21 cellular contexts compared by ENCODE assay signal in genomic region chr2:178506524-178506923, GRCh38. TPM values are rescaled to one million over a fixed set of nuclear protein-coding genes. Genes with fewer than 3 reads are reported as not detected.
A peak's percentile ranks its signal among the peaks of the same experiment; 100 is the strongest.
DNase-seq lines count a peak whose midpoint lies in the region; ATAC-seq and TF ChIP-seq lines count a peak whose summit lies in the region.
"Had no signal": no experiment of that assay in that cellular context is flagged by ENCODE, and none has a peak within 500 bp of the region (broad histone marks: within the 10 kb centered on the region; RNA-seq: fewer than 3 reads in every experiment).

No MANE protein-coding gene starts in this region.

- H3K9me3 ChIP-seq in prostate gland, result no peaks in the 10 kb centered on the region
- H3K9me3 ChIP-seq: BE2C had no signal

- no peak overlapping the region for H3K4me3 Mint-ChIP-seq in natural killer cell
- H3K4me3 Mint-ChIP-seq in natural killer cell treated with Interleukin-12 subunit alpha and Interleukin-12 subunit beta and Interleukin-15 and Interleukin-18, amount 100 ng/mL, for 72 hours, result no peak overlapping the region
- H3K4me3 Mint-ChIP-seq: CD4-positive, CD25-positive, alpha-beta regulatory T cell had no signal

- H3K36me3 Mint-ChIP-seq in natural killer cell, result peaks cover 14% of the 10 kb centered on the region
- peaks cover 18% of the 10 kb centered on the region for H3K36me3 Mint-ChIP-seq in natural killer cell treated with Interleukin-12 subunit alpha and Interleukin-12 subunit beta and Interleukin-15 and Interleukin-18, amount 100 ng/mL, for 72 hours

- TF ChIP-seq CTCF in natural killer cell (IDR thresholded peaks at IDR 0.05) (no peak), prostate gland (IDR thresholded peaks at IDR 0.05) (no peak)

- DNase-seq in natural killer cell (no peak), left colon (no peak), mucosa of gallbladder (ENCODE audit: low spot score) (peak; percentile 34), cortex of kidney (lab: John Stamatoyannopoulos, UW) (no peak), NCI-H1092 treated with DMSO at 0.1 percent for 48 hours (lab: John Stamatoyannopoulos, UW) (no peak), prostate gland (ENCODE audit: low spot score) (no peak)
- DNase-seq in natural killer cell treated with Interleukin-12 subunit alpha and Interleukin-12 subunit beta and Interleukin-15 and Interleukin-18, amount 100 ng/mL, for 72 hours (ENCODE audit: low spot score), result no peak
- DNase-seq: 8988T; BE2C; CD4-positive, CD25-positive, alpha-beta regulatory T cell; COR-L47; DMS 273 treated with DMSO at 0.1 percent for 48 hours; DND-41; H7; NCI-H1105; NCI-H1694 treated with DMSO at 0.1 percent for 48 hours; NCI-H748 treated with DMSO at 0.1 percent for 48 hours; SIG-M5 had no signal

- no peak for TF ChIP-seq POLR2A in prostate gland (IDR thresholded peaks at IDR 0.05)

- no peaks in the 10 kb centered on the region for H3K36me3 ChIP-seq in prostate gland
- H3K36me3 ChIP-seq: BE2C had no signal

- intact Hi-C loops in natural killer cell (cut with micrococcal nuclease), result no loop called here
- intact Hi-C loops in left colon (cut with DNase I, micrococcal nuclease), result no loop called here
- intact Hi-C loops in prostate gland (cut with DNase I), result no loop called here

- ATAC-seq in natural killer cell (no peak), left colon (peak; percentile 90), HG02763 (IDR thresholded peaks at IDR 0.05; ENCODE audit: unreplicated experiment) (no peak)
- ATAC-seq in natural killer cell treated with Interleukin-12 subunit alpha and Interleukin-12 subunit beta and Interleukin-15 and Interleukin-18, amount 100 ng/mL, for 72 hours, result no peak
- ATAC-seq: K562 had no signal

- H3K27ac Mint-ChIP-seq in natural killer cell, result peak overlapping the region; percentile 22 to 60
- H3K27ac Mint-ChIP-seq in natural killer cell treated with Interleukin-12 subunit alpha and Interleukin-12 subunit beta and Interleukin-15 and Interleukin-18, amount 100 ng/mL, for 72 hours, result no peak overlapping the region

- no peaks in the 10 kb centered on the region for H3K27me3 ChIP-seq in prostate gland (replicated peaks; ENCODE audit: insufficient read depth)
- H3K27me3 ChIP-seq: BE2C had no signal

- H3K9me3 Mint-ChIP-seq in natural killer cell, result no peaks in the 10 kb centered on the region
- no peaks in the 10 kb centered on the region for H3K9me3 Mint-ChIP-seq in natural killer cell treated with Interleukin-12 subunit alpha and Interleukin-12 subunit beta and Interleukin-15 and Interleukin-18, amount 100 ng/mL, for 72 hours
- H3K9me3 Mint-ChIP-seq: CD4-positive, CD25-positive, alpha-beta regulatory T cell had no signal

- 100% methylated on average over 2 of the region's 2 CpGs for WGBS in prostate gland

- no peaks in the 10 kb centered on the region for H3K4me1 ChIP-seq in prostate gland (replicated peaks)
- H3K4me1 ChIP-seq: BE2C had no signal

- H3K4me3 ChIP-seq in prostate gland, result no peak overlapping the region
- H3K4me3 ChIP-seq: K562 had no signal

- H3K27ac ChIP-seq in prostate gland, result no peak overlapping the region
- H3K27ac ChIP-seq: RWPE1 had no signal

- peaks cover 0 to 5% of the 10 kb centered on the region in 2 donors for H3K4me1 Mint-ChIP-seq in natural killer cell
- H3K4me1 Mint-ChIP-seq in natural killer cell treated with Interleukin-12 subunit alpha and Interleukin-12 subunit beta and Interleukin-15 and Interleukin-18, amount 100 ng/mL, for 72 hours (ENCODE audit: low read depth in 2 of 2), result peaks cover 5 to 12% of the 10 kb centered on the region in 2 donors

- no peaks in the 10 kb centered on the region for H3K27me3 Mint-ChIP-seq in natural killer cell (ENCODE audit: low read depth in 2 of 2)
- H3K27me3 Mint-ChIP-seq in natural killer cell treated with Interleukin-12 subunit alpha and Interleukin-12 subunit beta and Interleukin-15 and Interleukin-18, amount 100 ng/mL, for 72 hours, result no peaks in the 10 kb centered on the region
- H3K27me3 Mint-ChIP-seq: CD4-positive, CD25-positive, alpha-beta regulatory T cell had no signal

RNA-seq across cellular contexts. Expression of gene PLEKHA3, which starts 26.3 kb away (rescaled TPM):
- 10 to 100 TPM; 22.6 to 39.1 (median 34.5) TPM for total RNA-seq in natural killer cell
- 10 to 100 TPM; 36.7 to 41.2 TPM for total RNA-seq in natural killer cell treated with Interleukin-12 subunit alpha and Interleukin-12 subunit beta and Interleukin-15 and Interleukin-18, amount 100 ng/mL, for 72 hours
- 10 to 100 TPM; 17.7 to 31.9 TPM for total RNA-seq in left colon
- total RNA-seq in mucosa of gallbladder, result 37.4 TPM
- total RNA-seq in prostate gland, result 10 to 100 TPM in 1 of 2 donors, 1 to 10 TPM in 1; 8.2 to 15.7 TPM

RNA-seq across cellular contexts. Expression of gene FKBP7, which starts 28.1 kb away (rescaled TPM):
- total RNA-seq in natural killer cell (1 to 10 TPM; 1.1 to 1.3 (median 1.1) TPM), left colon (1 to 10 TPM; 2.4 to 3.5 TPM), mucosa of gallbladder (9.1 TPM), prostate gland (10 to 100 TPM in 1 of 2 donors, 1 to 10 TPM in 1; 6.0 to 12.5 TPM)
- 1 to 10 TPM; 2.1 TPM for total RNA-seq in natural killer cell treated with Interleukin-12 subunit alpha and Interleukin-12 subunit beta and Interleukin-15 and Interleukin-18, amount 100 ng/mL, for 72 hours

RNA-seq across cellular contexts. Expression of gene PJVK, which starts 55.3 kb away (rescaled TPM):
- total RNA-seq in natural killer cell (1 to 10 TPM; 1.3 to 2.7 (median 2.5) TPM), left colon (1 to 10 TPM; 1.1 TPM), mucosa of gallbladder (3.1 TPM), prostate gland (1 to 10 TPM in 1 of 2 donors, under 1 TPM in 1; 0.91 to 4.7 TPM)
- total RNA-seq in natural killer cell treated with Interleukin-12 subunit alpha and Interleukin-12 subunit beta and Interleukin-15 and Interleukin-18, amount 100 ng/mL, for 72 hours, result 1 to 10 TPM; 1.5 to 2.8 TPM

RNA-seq across cellular contexts. Expression of gene PRKRA, which starts 55.5 kb away (rescaled TPM):
- total RNA-seq in natural killer cell, result 10 to 100 TPM; 42.1 to 48.3 (median 44.0) TPM
- total RNA-seq in natural killer cell treated with Interleukin-12 subunit alpha and Interleukin-12 subunit beta and Interleukin-15 and Interleukin-18, amount 100 ng/mL, for 72 hours, result 10 to 100 TPM; 24.7 to 44.1 TPM
- total RNA-seq in left colon, result 10 to 100 TPM; 31.1 to 31.4 TPM
- 43.0 TPM for total RNA-seq in mucosa of gallbladder
- 10 to 100 TPM; 59.8 to 67.7 TPM for total RNA-seq in prostate gland

Comparison
In these comparisons a context has a peak if more than half of its experiments do, and no peak if none do; other contexts are left out.
1. H3K27ac Mint-ChIP-seq: peak in natural killer cell (2 of 2); none in natural killer cell treated with Interleukin-12 subunit alpha and Interleukin-12 subunit beta and Interleukin-15 and Interleukin-18, amount 100 ng/mL, for 72 hours (0 of 2).